ENCODE assay signal across 22 cellular contexts in the genomic region with DNA sequence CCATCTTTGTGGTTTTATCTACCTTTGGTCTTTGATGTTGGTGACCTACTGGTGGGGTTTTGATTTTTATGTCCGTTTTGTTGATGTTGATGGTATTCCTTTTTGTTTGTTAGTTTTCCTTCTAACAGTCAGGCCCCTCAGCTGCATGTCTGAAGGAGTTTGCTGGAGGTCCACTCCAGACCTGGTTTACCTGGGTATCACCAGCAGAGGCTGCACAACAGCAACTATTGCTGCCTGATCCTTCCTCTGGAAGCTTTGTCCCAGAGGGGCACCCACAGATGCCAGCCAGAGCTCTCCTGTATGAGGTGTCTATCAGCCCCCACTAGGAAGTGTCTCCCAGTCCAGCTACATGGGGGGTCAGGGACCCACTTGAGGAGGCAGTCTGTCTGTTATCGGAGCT.
"Had no signal": no experiment of that assay in that cellular context is flagged by ENCODE, and none has a peak within 500 bp of the region (broad histone marks: within the 10 kb centered on the region; RNA-seq: fewer than 3 reads in every experiment).

No MANE protein-coding gene starts in this region.

- H3K9me3 ChIP-seq: testis, vagina had no signal

- H3K4me3 Mint-ChIP-seq: activated CD4-positive, alpha-beta memory T cell treated with anti-CD3 and anti-CD28 coated beads, Interleukin-2, amount 10 ng/mL, durations not matched to agents 7 days and 5 days; activated CD4-positive, alpha-beta T cell treated with anti-CD3 and anti-CD28 coated beads, Interleukin-2, amount 10 ng/mL, durations not matched to agents 24 days and 14 days; activated naive CD4-positive, alpha-beta T cell treated with anti-CD3 and anti-CD28 coated beads, Interleukin-2, amount 10 ng/mL, durations not matched to agents 7 days and 5 days; activated T-cell treated with anti-CD3 and anti-CD28 coated beads, Interleukin-2, amount 50 U/mL, for 72 hours; nephron; type B pancreatic cell had no signal

- H3K27ac ChIP-seq: parathyroid adenoma, testis, vagina had no signal

- H3K27ac Mint-ChIP-seq: activated CD4-positive, alpha-beta memory T cell treated with anti-CD3 and anti-CD28 coated beads, Interleukin-2, amount 10 ng/mL, durations not matched to agents 7 days and 5 days; activated CD4-positive, alpha-beta T cell treated with anti-CD3 and anti-CD28 coated beads, Interleukin-2, amount 10 ng/mL, durations not matched to agents 24 days and 14 days; activated naive CD4-positive, alpha-beta T cell treated with anti-CD3 and anti-CD28 coated beads, Interleukin-2, amount 10 ng/mL, durations not matched to agents 7 days and 5 days; activated T-cell treated with anti-CD3 and anti-CD28 coated beads, Interleukin-2, amount 50 U/mL, for 72 hours; nephron; type B pancreatic cell had no signal

- ATAC-seq: activated CD4-positive, CD25-positive, alpha-beta regulatory T cell treated with anti-CD3 and anti-CD28 coated beads, Interleukin-2, amount 50 U/mL, for 24 hours; activated T-cell treated with anti-CD3 and anti-CD28 coated beads, Interleukin-2, amount 50 U/mL, for 72 hours; left ventricle myocardium superior had no signal

- H3K27me3 Mint-ChIP-seq: activated CD4-positive, alpha-beta memory T cell treated with anti-CD3 and anti-CD28 coated beads, Interleukin-2, amount 10 ng/mL, durations not matched to agents 7 days and 5 days; activated CD4-positive, alpha-beta T cell treated with anti-CD3 and anti-CD28 coated beads, Interleukin-2, amount 10 ng/mL, durations not matched to agents 24 days and 14 days; activated naive CD4-positive, alpha-beta T cell treated with anti-CD3 and anti-CD28 coated beads, Interleukin-2, amount 10 ng/mL, durations not matched to agents 7 days and 5 days; type B pancreatic cell had no signal

- H3K36me3 ChIP-seq: vagina had no signal

- H3K36me3 Mint-ChIP-seq: activated naive CD4-positive, alpha-beta T cell treated with anti-CD3 and anti-CD28 coated beads, Interleukin-2, amount 10 ng/mL, durations not matched to agents 7 days and 5 days; type B pancreatic cell had no signal

- H3K27me3 ChIP-seq: testis, vagina had no signal

- DNase-seq: activated CD4-positive, alpha-beta memory T cell treated with anti-CD3 and anti-CD28 coated beads, Interleukin-2, amount 10 ng/mL, durations not matched to agents 7 days and 5 days; activated CD4-positive, alpha-beta T cell treated with anti-CD3 and anti-CD28 coated beads, Interleukin-2, amount 10 ng/mL, durations not matched to agents 24 days and 14 days; activated effector memory CD4-positive, alpha-beta T cell treated with anti-CD3 and anti-CD28 coated beads, Interleukin-2, amount 50 U/mL, for 16 hours; activated naive CD4-positive, alpha-beta T cell treated with anti-CD3 and anti-CD28 coated beads, Interleukin-2, amount 10 ng/mL, durations not matched to agents 7 days and 5 days; activated T-cell treated with anti-CD3 and anti-CD28 coated beads, Interleukin-2, amount 50 U/mL, for 72 hours; amygdala; cerebellar nuclear complex; cortex of kidney; foreskin melanocyte; glutamatergic neuron; hippocampal formation; left ventricle myocardium superior; mammary epithelial cell; midbrain; stimulated activated CD4-positive, alpha-beta T cell treated with anti-CD3 and anti-CD28 coated beads, Interleukin-4, amount 100 ng/mL, for 1 hour; stimulated activated naive CD4-positive, alpha-beta T cell; testis had no signal

- H3K4me1 Mint-ChIP-seq: activated CD4-positive, alpha-beta memory T cell treated with anti-CD3 and anti-CD28 coated beads, Interleukin-2, amount 10 ng/mL, durations not matched to agents 7 days and 5 days; activated CD4-positive, alpha-beta T cell treated with anti-CD3 and anti-CD28 coated beads, Interleukin-2, amount 10 ng/mL, durations not matched to agents 24 days and 14 days; activated naive CD4-positive, alpha-beta T cell treated with anti-CD3 and anti-CD28 coated beads, Interleukin-2, amount 10 ng/mL, durations not matched to agents 7 days and 5 days; nephron had no signal

- H3K4me3 ChIP-seq: testis, vagina had no signal

- H3K9me3 Mint-ChIP-seq: activated CD4-positive, alpha-beta memory T cell treated with anti-CD3 and anti-CD28 coated beads, Interleukin-2, amount 10 ng/mL, durations not matched to agents 7 days and 5 days; activated CD4-positive, alpha-beta T cell treated with anti-CD3 and anti-CD28 coated beads, Interleukin-2, amount 10 ng/mL, durations not matched to agents 24 days and 14 days had no signal
